10 cellular contexts compared by ENCODE assay signal in genomic region chr19:37470216-37470615, GRCh38. TPM values are rescaled to one million over a fixed set of nuclear protein-coding genes. Genes with fewer than 3 reads are reported as not detected.
DNase-seq lines count a peak whose midpoint lies in the region; ATAC-seq and TF ChIP-seq lines count a peak whose summit lies in the region.
"Had no signal": no experiment of that assay in that cellular context is flagged by ENCODE, and none has a peak within 500 bp of the region (broad histone marks: within the 10 kb centered on the region; RNA-seq: fewer than 3 reads in every experiment).

No MANE protein-coding gene starts in this region.

- DNase-seq in AG04450 (ENCODE audit: low read depth, low spot score) (no peak), HFF-Myc (ENCODE audit: extremely low read depth, low read depth) (no peak), ecto neural progenitor cell (ENCODE audit: low spot score) (no peak), prostate gland (ENCODE audit: low spot score) (no peak), GM13977 (ENCODE audit: low spot score) (no peak)
- DNase-seq: NCI-H2029 treated with DMSO at 0.1 percent for 48 hours; stimulated activated CD4-positive, alpha-beta T cell treated with anti-CD3 and anti-CD28 coated beads, Interleukin-1b, Interleukin-23, amount 100 ng/mL, for 48 hours had no signal

- peaks cover 47% of the 10 kb centered on the region for H3K9me3 ChIP-seq in AG04450 (ENCODE audit: control insufficient read depth, insufficient read depth, low read length)
- H3K9me3 ChIP-seq in muscle layer of duodenum (ENCODE audit: control insufficient read depth in 1 of 2, low read length in 2 of 2), result peaks cover 4 to 10% of the 10 kb centered on the region in 2 donors
- H3K9me3 ChIP-seq in prostate gland, result no peaks in the 10 kb centered on the region

- H3K36me3 ChIP-seq in muscle layer of duodenum (ENCODE audit: control insufficient read depth in 1 of 2, insufficient read depth in 2 of 2, low read length in 2 of 2), result peaks cover 4 to 32% of the 10 kb centered on the region in 2 donors
- no peaks in the 10 kb centered on the region for H3K36me3 ChIP-seq in prostate gland

- H3K4me3 Mint-ChIP-seq in brain, result peak overlapping the region; percentile 93 to 98 (median 95)

- peak overlapping the region; percentile 90 to 99 (median 98) for H3K27ac Mint-ChIP-seq in brain

- peaks cover 48% of the 10 kb centered on the region for H3K4me1 Mint-ChIP-seq in brain

- peaks cover 12 to 25% (median 19%) of the 10 kb centered on the region in 5 experiments for H3K9me3 Mint-ChIP-seq in brain

- no peak for ATAC-seq in HG03432 (IDR thresholded peaks at IDR 0.05; ENCODE audit: unreplicated experiment)

- H3K27me3 ChIP-seq in AG04450 (ENCODE audit: control insufficient read depth, insufficient read depth, low read length) (no peaks in the 10 kb centered on the region), muscle layer of duodenum (ENCODE audit: low read depth, low read length) (no peaks in the 10 kb centered on the region), prostate gland (replicated peaks; ENCODE audit: insufficient read depth) (no peaks in the 10 kb centered on the region)

- H3K27me3 Mint-ChIP-seq in brain, result peaks cover 17% of the 10 kb centered on the region

- POLR2A ChIA-PET in AG04450 (lab: Yijun Ruan, JAX), result no interaction called here

- TF ChIP-seq CTCF in AG04450 (IDR thresholded peaks at IDR 0.05; ENCODE audit: low read depth, low read length) (no peak), HFF-Myc (IDR thresholded peaks at IDR 0.05; ENCODE audit: low read depth, low read length, missing control alignments) (no peak), brain (conservative IDR thresholded peaks at IDR 0.05) (no peak), prostate gland (IDR thresholded peaks at IDR 0.05) (no peak), GM13977 (IDR thresholded peaks at IDR 0.05; ENCODE audit: extremely low read depth, insufficient read depth, missing control alignments) (no peak)

- intact Hi-C loops in prostate gland (cut with DNase I), result no loop called here

- no peak overlapping the region for H3K27ac ChIP-seq in AG04450 (ENCODE audit: low read depth, low read length)
- H3K27ac ChIP-seq in muscle layer of duodenum (ENCODE audit: low read length), result no peak overlapping the region
- peak overlapping the region in 1 of 2 donors; percentile 95 for H3K27ac ChIP-seq in prostate gland

- WGBS in prostate gland, result 65% methylated on average over 4 of the region's 4 CpGs

- H3K4me3 ChIP-seq in AG04450 (ENCODE audit: low read depth, low read length) (peak overlapping the region; percentile 100), HFF-Myc (replicated peaks; ENCODE audit: low read depth, low read length) (peak overlapping the region; percentile 79), muscle layer of duodenum (ENCODE audit: low read depth in 1 of 2, low read length in 2 of 2) (peak overlapping the region; percentile 81 to 86), prostate gland (no peak overlapping the region)

- peaks cover 34% of the 10 kb centered on the region for H3K36me3 Mint-ChIP-seq in brain

- in situ Hi-C loops in GM13977 (cut with MboI; ENCODE audit: low pct_unique_long_range_greater_than_20kb, low sequenced_read_pairs, unreplicated experiment), result no loop called here

- CTCF ChIA-PET in AG04450 (lab: Charles Lee), result no interaction called here

- peaks cover 0 to 16% of the 10 kb centered on the region in 2 donors for H3K4me1 ChIP-seq in muscle layer of duodenum (ENCODE audit: control insufficient read depth in 1 of 2, insufficient read depth in 2 of 2, low read length in 2 of 2)
- no peaks in the 10 kb centered on the region for H3K4me1 ChIP-seq in prostate gland (replicated peaks)

- no peak for TF ChIP-seq POLR2A in prostate gland (IDR thresholded peaks at IDR 0.05)

RNA-seq across cellular contexts. Expression of gene ZNF570, which starts 1.1 kb away (rescaled TPM):
- polyA plus RNA-seq in AG04450 (2011; rRNA removed), result 4.8 and 5.4 TPM in 2 replicates
- polyA minus RNA-seq in AG04450 (2011; rRNA and poly(A)+ RNA removed), result 7.9 and 8.1 TPM in 2 replicates
- polyA plus RNA-seq in brain (ENCODE audit: insufficient read depth, low read depth, low replicate concordance), result 1.6 TPM
- total RNA-seq in prostate gland, result 10 to 100 TPM in 1 of 2 donors, 1 to 10 TPM in 1; 6.6 to 13.5 TPM

RNA-seq across cellular contexts. Expression of gene ZNF569, which starts 3.0 kb away (rescaled TPM):
- polyA plus RNA-seq in AG04450 (2011; rRNA removed) (3.2 and 4.0 TPM in 2 replicates), brain (ENCODE audit: insufficient read depth, low read depth, low replicate concordance) (1.3 TPM)
- polyA minus RNA-seq in AG04450 (2011; rRNA and poly(A)+ RNA removed), result 2.6 and 5.2 TPM in 2 replicates
- total RNA-seq in prostate gland, result 1 to 10 TPM; 4.8 to 6.1 TPM

RNA-seq across cellular contexts. Expression of gene ZNF793, which starts 36.5 kb away (rescaled TPM):
- polyA plus RNA-seq in AG04450 (2011; rRNA removed) (0.87 and 1.5 TPM in 2 replicates), brain (ENCODE audit: insufficient read depth, low read depth, low replicate concordance) (3.3 TPM)
- 1.2 and 2.2 TPM in 2 replicates for polyA minus RNA-seq in AG04450 (2011; rRNA and poly(A)+ RNA removed)
- 10 to 100 TPM in 1 of 2 donors, 1 to 10 TPM in 1; 5.1 to 13.3 TPM for total RNA-seq in prostate gland

Comparison
In these comparisons a context has a peak if more than half of its experiments do, and no peak if none do; other contexts are left out.
1. H3K4me3 ChIP-seq: peak in AG04450 (single experiment), HFF-Myc (single experiment) and muscle layer of duodenum (2 of 2); none in prostate gland (0 of 2).